8 cellular contexts compared by ENCODE assay signal in the genomic region with DNA sequence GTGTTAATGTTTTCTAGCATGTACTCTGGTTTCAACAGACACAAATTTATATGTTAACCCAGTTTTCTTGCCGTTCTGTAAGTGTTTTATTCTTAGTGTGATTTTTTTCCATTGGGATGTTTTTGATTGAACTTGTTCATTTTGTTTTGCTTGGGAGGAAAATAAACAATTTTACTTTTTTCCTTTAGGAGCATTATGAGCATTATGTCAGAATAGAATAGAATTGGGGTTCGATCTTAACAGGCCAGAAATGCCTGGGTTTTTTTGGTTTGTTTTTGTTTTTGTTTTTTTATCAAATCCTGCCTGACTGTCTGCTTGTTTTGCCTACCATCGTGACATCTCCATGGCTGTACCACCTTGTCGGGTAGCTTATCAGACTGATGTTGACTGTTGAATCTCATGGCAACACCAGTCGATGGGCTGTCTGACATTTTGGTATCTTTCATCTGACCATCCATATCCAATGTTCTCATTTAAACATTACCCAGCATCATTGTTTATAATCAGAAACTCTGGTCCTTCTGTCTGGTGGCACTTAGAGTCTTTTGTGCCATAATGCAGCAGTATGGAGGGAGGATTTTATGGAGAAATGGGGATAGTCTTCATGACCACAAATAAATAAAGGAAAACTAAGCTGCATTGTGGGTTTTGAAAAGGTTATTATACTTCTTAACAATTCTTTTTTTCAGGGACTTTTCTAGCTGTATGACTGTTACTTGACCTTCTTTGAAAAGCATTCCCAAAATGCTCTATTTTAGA. TPM values are rescaled to one million over a fixed set of nuclear protein-coding genes. Genes with fewer than 3 reads are reported as not detected.
DNase-seq lines count a peak whose midpoint lies in the region; ATAC-seq and TF ChIP-seq lines count a peak whose summit lies in the region.

No MANE protein-coding gene starts in this region.

- no peaks in the 10 kb centered on the region for H3K27me3 ChIP-seq in hepatocyte

- peak overlapping the region; percentile 61 for H3K4me3 ChIP-seq in hepatocyte

- TF ChIP-seq CTCF in hepatocyte (IDR thresholded peaks at IDR 0.05; ENCODE audit: poor library complexity) = no peak

- peaks cover 11% of the 10 kb centered on the region for H4K20me1 ChIP-seq in hepatocyte (ENCODE audit: insufficient read depth, poor library complexity, severe bottlenecking)

- peak overlapping the region; percentile 99 for H3K27ac ChIP-seq in hepatocyte

- no peaks in the 10 kb centered on the region for H3K9me3 Mint-ChIP-seq in activated naive CD4-positive, alpha-beta T cell treated with anti-CD3 and anti-CD28 coated beads for 36 hours
- no peaks in the 10 kb centered on the region for H3K9me3 Mint-ChIP-seq in activated CD4-positive, alpha-beta memory T cell treated with anti-CD3 and anti-CD28 coated beads, Interleukin-2, amount 10 ng/mL, durations not matched to agents 7 days and 5 days
- H3K9me3 Mint-ChIP-seq in stimulated activated naive B cell treated with anti-CD40 and anti-IgM and Interleukin-4, amounts not matched to agents 10 μg/mL and 1 μg/mL and 100 μg/mL, for 72 hours = peaks cover 0 to 4% of the 10 kb centered on the region in 2 donors

- peak; percentile 50 for DNase-seq in activated naive CD4-positive, alpha-beta T cell treated with anti-CD3 and anti-CD28 coated beads for 36 hours
- DNase-seq in activated naive CD4-positive, alpha-beta T cell (lab: John Stamatoyannopoulos, UW) = no peak
- DNase-seq in activated CD4-positive, alpha-beta memory T cell treated with anti-CD3 and anti-CD28 coated beads, Interleukin-2, amount 10 ng/mL, durations not matched to agents 7 days and 5 days = peak; percentile 54
- DNase-seq in hepatocyte (ENCODE audit: low spot score) (no peak), NCI-H1092 (lab: John Stamatoyannopoulos, UW) (no peak), ecto neural progenitor cell (ENCODE audit: low spot score) (no peak)
- no peak for DNase-seq in stimulated activated naive B cell treated with anti-CD40 and anti-IgM and Interleukin-4, amounts not matched to agents 10 μg/mL and 1 μg/mL and 100 μg/mL, for 72 hours

- no peak for ATAC-seq in stimulated activated naive B cell treated with anti-CD40 and anti-IgM and Interleukin-4, amounts not matched to agents 10 μg/mL and 1 μg/mL and 100 μg/mL, for 72 hours (replicated peaks)
- no peak for ATAC-seq in GM21737 (IDR thresholded peaks at IDR 0.05; ENCODE audit: unreplicated experiment)

- no peak overlapping the region for H2AFZ ChIP-seq in hepatocyte

- H3K79me2 ChIP-seq in hepatocyte = peaks cover 35% of the 10 kb centered on the region

- peak overlapping the region; percentile 100 for H3K4me3 Mint-ChIP-seq in activated naive CD4-positive, alpha-beta T cell treated with anti-CD3 and anti-CD28 coated beads for 36 hours
- H3K4me3 Mint-ChIP-seq in activated CD4-positive, alpha-beta memory T cell treated with anti-CD3 and anti-CD28 coated beads, Interleukin-2, amount 10 ng/mL, durations not matched to agents 7 days and 5 days = peak overlapping the region; percentile 100
- H3K4me3 Mint-ChIP-seq in stimulated activated naive B cell treated with anti-CD40 and anti-IgM and Interleukin-4, amounts not matched to agents 10 μg/mL and 1 μg/mL and 100 μg/mL, for 72 hours = peak overlapping the region; percentile 97 to 98

- CTCF ChIA-PET in activated naive CD4-positive, alpha-beta T cell treated with anti-CD3 and anti-CD28 coated beads for 36 hours (lab: Charles Lee) = interaction anchor here (0.7 to 2.0 kb wide), 3 partner anchors 54 to 88 kb away, joined by 3 to 6 read pairs (median 4); no protein-coding TSS in a partner anchor
- CTCF ChIA-PET in activated CD4-positive, alpha-beta memory T cell treated with anti-CD3 and anti-CD28 coated beads, Interleukin-2, amount 10 ng/mL, durations not matched to agents 7 days and 5 days (lab: Charles Lee) = interaction anchor here (1.1 to 7.8 kb wide), 6 partner anchors 9 to 88 kb away, joined by 4 to 55 read pairs (median 10); no protein-coding TSS in a partner anchor

- POLR2A ChIA-PET in activated CD4-positive, alpha-beta memory T cell treated with anti-CD3 and anti-CD28 coated beads, Interleukin-2, amount 10 ng/mL, durations not matched to agents 7 days and 5 days (lab: Charles Lee) = interaction anchor here (0.8 to 29.7 kb wide), 10 partner anchors 13 to 1506 kb away, joined by 3 to 2499 read pairs (median 40); a partner anchor contains a TSS

- WGBS in hepatocyte (ENCODE audit: low lambda C conversion rate, missing lambda C conversion rate) = 22% methylated on average over 5 of the region's 5 CpGs

- peak overlapping the region; percentile 74 for H3K4me2 ChIP-seq in hepatocyte

- peaks cover 5% of the 10 kb centered on the region for H3K36me3 ChIP-seq in hepatocyte (replicated peaks; ENCODE audit: insufficient read depth, low read depth)

- no peaks in the 10 kb centered on the region for H3K9me3 ChIP-seq in hepatocyte (ENCODE audit: low read depth)

- H3K27me3 Mint-ChIP-seq in activated naive CD4-positive, alpha-beta T cell treated with anti-CD3 and anti-CD28 coated beads for 36 hours (ENCODE audit: low read depth) = peaks cover 8% of the 10 kb centered on the region
- H3K27me3 Mint-ChIP-seq in activated CD4-positive, alpha-beta memory T cell treated with anti-CD3 and anti-CD28 coated beads, Interleukin-2, amount 10 ng/mL, durations not matched to agents 7 days and 5 days = no peaks in the 10 kb centered on the region
- H3K27me3 Mint-ChIP-seq in stimulated activated naive B cell treated with anti-CD40 and anti-IgM and Interleukin-4, amounts not matched to agents 10 μg/mL and 1 μg/mL and 100 μg/mL, for 72 hours = peaks cover 0 to 5% of the 10 kb centered on the region in 2 donors

- peaks cover 69% of the 10 kb centered on the region for H3K4me1 Mint-ChIP-seq in activated naive CD4-positive, alpha-beta T cell treated with anti-CD3 and anti-CD28 coated beads for 36 hours (ENCODE audit: low read depth)
- H3K4me1 Mint-ChIP-seq in activated CD4-positive, alpha-beta memory T cell treated with anti-CD3 and anti-CD28 coated beads, Interleukin-2, amount 10 ng/mL, durations not matched to agents 7 days and 5 days = peaks cover 49% of the 10 kb centered on the region
- peaks cover 32 to 68% of the 10 kb centered on the region in 2 donors for H3K4me1 Mint-ChIP-seq in stimulated activated naive B cell treated with anti-CD40 and anti-IgM and Interleukin-4, amounts not matched to agents 10 μg/mL and 1 μg/mL and 100 μg/mL, for 72 hours

- intact Hi-C loops in activated naive CD4-positive, alpha-beta T cell treated with anti-CD3 and anti-CD28 coated beads for 36 hours (cut with micrococcal nuclease) = no loop called here

- no peaks in the 10 kb centered on the region for H3K9me2 ChIP-seq in hepatocyte (replicated peaks; ENCODE audit: insufficient read depth)

- H3K36me3 Mint-ChIP-seq in activated naive CD4-positive, alpha-beta T cell treated with anti-CD3 and anti-CD28 coated beads for 36 hours (ENCODE audit: low read depth) = peaks cover 67% of the 10 kb centered on the region
- peaks cover 63% of the 10 kb centered on the region for H3K36me3 Mint-ChIP-seq in activated CD4-positive, alpha-beta memory T cell treated with anti-CD3 and anti-CD28 coated beads, Interleukin-2, amount 10 ng/mL, durations not matched to agents 7 days and 5 days (ENCODE audit: low read depth)
- peaks cover 52 to 63% of the 10 kb centered on the region in 2 donors for H3K36me3 Mint-ChIP-seq in stimulated activated naive B cell treated with anti-CD40 and anti-IgM and Interleukin-4, amounts not matched to agents 10 μg/mL and 1 μg/mL and 100 μg/mL, for 72 hours

- H3K27ac Mint-ChIP-seq in activated naive CD4-positive, alpha-beta T cell treated with anti-CD3 and anti-CD28 coated beads for 36 hours = peak overlapping the region; percentile 100
- H3K27ac Mint-ChIP-seq in activated CD4-positive, alpha-beta memory T cell treated with anti-CD3 and anti-CD28 coated beads, Interleukin-2, amount 10 ng/mL, durations not matched to agents 7 days and 5 days = peak overlapping the region; percentile 99
- peak overlapping the region; percentile 100 for H3K27ac Mint-ChIP-seq in stimulated activated naive B cell treated with anti-CD40 and anti-IgM and Interleukin-4, amounts not matched to agents 10 μg/mL and 1 μg/mL and 100 μg/mL, for 72 hours

- H3K4me1 ChIP-seq in hepatocyte (ENCODE audit: insufficient read depth) = peaks cover 30% of the 10 kb centered on the region

RNA-seq across cellular contexts. Expression of a gene that starts 51.7 kb away (rescaled TPM):
- total RNA-seq in activated naive CD4-positive, alpha-beta T cell treated with anti-CD3 and anti-CD28 coated beads for 36 hours = 10 to 100 TPM; 15.2 to 15.4 TPM
- 10 to 100 TPM; 11.4 to 11.7 TPM for total RNA-seq in activated CD4-positive, alpha-beta memory T cell treated with anti-CD3 and anti-CD28 coated beads, Interleukin-2, amount 10 ng/mL, durations not matched to agents 7 days and 5 days
- 8.6 and 11.8 TPM in 2 replicates for total RNA-seq in hepatocyte
- polyA plus RNA-seq in hepatocyte = 8.7 and 12.0 TPM in 2 replicates

RNA-seq across cellular contexts. Expression of a gene that starts 51.8 kb away (rescaled TPM):
- total RNA-seq in activated naive CD4-positive, alpha-beta T cell treated with anti-CD3 and anti-CD28 coated beads for 36 hours = 10 to 100 TPM; 42.1 to 48.5 TPM
- total RNA-seq in activated CD4-positive, alpha-beta memory T cell treated with anti-CD3 and anti-CD28 coated beads, Interleukin-2, amount 10 ng/mL, durations not matched to agents 7 days and 5 days = 10 to 100 TPM; 44.3 to 50.1 TPM
- total RNA-seq in hepatocyte = 17.2 and 22.4 TPM in 2 replicates
- polyA plus RNA-seq in hepatocyte = 21.9 and 27.9 TPM in 2 replicates

Comparison
In these comparisons a context has a peak if more than half of its experiments do, and no peak if none do; other contexts are left out.
1. DNase-seq: peak in activated naive CD4-positive, alpha-beta T cell treated with anti-CD3 and anti-CD28 coated beads for 36 hours (single experiment) and activated CD4-positive, alpha-beta memory T cell treated with anti-CD3 and anti-CD28 coated beads, Interleukin-2, amount 10 ng/mL, durations not matched to agents 7 days and 5 days (single experiment); none in activated naive CD4-positive, alpha-beta T cell (0 of 4), hepatocyte (single experiment), stimulated activated naive B cell treated with anti-CD40 and anti-IgM and Interleukin-4, amounts not matched to agents 10 μg/mL and 1 μg/mL and 100 μg/mL, for 72 hours (single experiment), NCI-H1092 (single experiment) and ecto neural progenitor cell (single experiment).
2. Peak in every context shown above with its lines, with median percentiles within 50 percentile points of each other: H3K27ac Mint-ChIP-seq and H3K4me3 Mint-ChIP-seq.